In the genomic region with DNA sequence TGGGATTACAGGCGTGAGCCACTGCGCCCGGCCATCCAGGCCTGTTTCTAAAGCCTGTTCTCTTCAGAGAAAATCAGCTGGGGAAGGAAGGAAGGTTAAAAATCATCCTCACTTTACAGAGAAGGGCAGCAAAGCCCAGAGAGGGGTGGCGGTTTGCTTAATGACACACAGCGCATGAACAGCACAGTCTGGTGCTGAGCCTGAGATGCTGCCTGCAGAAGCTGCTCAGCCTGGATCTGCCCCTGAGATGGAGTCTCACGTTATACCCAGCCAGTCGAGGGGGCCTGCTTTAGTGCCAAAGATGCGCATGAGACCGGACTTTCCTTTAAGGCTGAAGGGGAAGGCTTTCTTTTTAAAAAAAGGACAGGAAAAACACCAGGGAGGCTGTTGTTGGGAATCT, we compare ENCODE assay signal across 34 cellular contexts. TPM values are rescaled to one million over a fixed set of nuclear protein-coding genes. Genes with fewer than 3 reads are reported as not detected.
"Had no signal": no experiment of that assay in that cellular context is flagged by ENCODE, and none has a peak within 500 bp of the region (broad histone marks: within the 10 kb centered on the region; RNA-seq: fewer than 3 reads in every experiment).

No MANE protein-coding gene starts in this region.

- H3K4me2 ChIP-seq: KMS-11 had no signal

- H3K27ac ChIP-seq: KMS-11, Peyer's patch had no signal

- H3K4me3 ChIP-seq: Peyer's patch had no signal

- H3K9ac ChIP-seq: KMS-11 had no signal

- ATAC-seq: activated CD8-positive, alpha-beta memory T cell treated with anti-CD3 and anti-CD28 coated beads, Interleukin-2, amount 10 ng/mL, durations not matched to agents 7 days and 5 days; activated naive CD8-positive, alpha-beta T cell treated with anti-CD3 and anti-CD28 coated beads, Interleukin-2, amount 50 U/mL, for 24 hours; PC-3 had no signal

- FAIRE-seq: bronchial epithelial cell, TTC549 had no signal

- H3K4me1 ChIP-seq: Peyer's patch had no signal

- H3K27me3 ChIP-seq: Peyer's patch had no signal

- DNase-seq: activated B cell treated with CpG ODN at 0.5 μM for 24 hours; activated CD4-positive, alpha-beta memory T cell treated with anti-CD3 and anti-CD28 coated beads for 36 hours; activated CD4-positive, alpha-beta T cell treated with anti-CD3 and anti-CD28 coated beads for 4 hours; activated CD4-positive, alpha-beta T cell treated with anti-CD3 and anti-CD28 coated beads, Interleukin-2, amount 50 U/mL, for 1 hour; activated CD4-positive, CD25-positive, alpha-beta regulatory T cell treated with anti-CD3 and anti-CD28 coated beads, Interleukin-2, amount 50 U/mL, for 72 hours; activated CD8-positive, alpha-beta memory T cell treated with anti-CD3 and anti-CD28 coated beads for 24 hours; activated CD8-positive, alpha-beta memory T cell treated with anti-CD3 and anti-CD28 coated beads, Interleukin-2, amount 10 ng/mL, durations not matched to agents 7 days and 5 days; activated CD8-positive, alpha-beta memory T cell treated with anti-CD3 and anti-CD28 coated beads, Interleukin-2, amount 50 U/mL, for 48 hours; activated effector memory CD4-positive, alpha-beta T cell treated with Interleukin-2 at 50 U/mL for 16 hours; activated naive CD4-positive, alpha-beta T cell treated with anti-CD3 and anti-CD28 coated beads, Interleukin-2, amount 10 ng/mL, durations not matched to agents 7 days and 5 days; activated naive CD8-positive, alpha-beta T cell treated with anti-CD3 and anti-CD28 coated beads, Interleukin-2, amount 50 U/mL, for 24 hours; activated T-cell treated with anti-CD3 and anti-CD28 coated beads, Interleukin-2, amount 50 U/mL, for 48 hours; anterior cingulate cortex; caudate nucleus; cerebellar nuclear complex; MM.1S; MV-4-11; NCI-H1092; NCI-H146; NCI-H187; NCI-H2081; NCI-H2171 treated with DMSO at 0.1 percent for 48 hours; NCI-H2227 treated with DMSO at 0.1 percent for 48 hours; NCI-H446 treated with DMSO at 0.1 percent for 48 hours; NCI-H524 treated with DMSO at 0.1 percent for 48 hours; NCI-H748 treated with DMSO at 0.1 percent for 48 hours; NK-92 treated with Interleukin-12 subunit alpha and Interleukin-12 subunit beta, amount 100 ng/mL, for 24 hours; PC-3; Peyer's patch; RPMI8226 had no signal

RNA-seq across cellular contexts. Expression of a gene that starts 21.3 kb away (rescaled TPM):
- total RNA-seq: activated B cell treated with CpG ODN at 0.5 μM for 24 hours; activated CD8-positive, alpha-beta memory T cell treated with anti-CD3 and anti-CD28 coated beads, Interleukin-2, amount 10 ng/mL, durations not matched to agents 7 days and 5 days; bronchial epithelial cell; LHCN-M2; PC-3 had no signal
